Comparison of ENCODE assay signal across 16 cellular contexts in the genomic region with DNA sequence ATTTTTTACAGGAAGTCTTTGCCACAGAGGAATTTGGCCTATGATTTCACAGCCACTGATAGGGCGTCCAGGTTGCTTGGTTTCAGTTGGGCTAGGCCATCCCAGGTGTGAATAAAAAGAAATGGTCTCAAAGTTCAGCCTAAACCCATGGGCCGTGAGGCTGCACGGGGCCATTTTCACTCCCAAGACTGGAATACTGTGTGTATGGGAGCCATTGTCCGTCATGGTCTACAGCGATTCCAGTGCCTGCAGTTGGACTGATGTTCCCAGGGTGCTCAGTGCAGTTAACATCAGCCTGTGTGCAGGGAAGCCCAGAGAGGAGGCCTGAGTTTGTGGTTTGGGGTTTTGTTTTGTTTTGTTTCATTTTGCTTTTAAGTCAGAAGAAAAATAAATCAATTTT.
A peak's percentile ranks its signal among the peaks of the same experiment; 100 is the strongest.
DNase-seq lines count a peak whose midpoint lies in the region; ATAC-seq and TF ChIP-seq lines count a peak whose summit lies in the region.
"Had no signal": no experiment of that assay in that cellular context is flagged by ENCODE, and none has a peak within 500 bp of the region (broad histone marks: within the 10 kb centered on the region; RNA-seq: fewer than 3 reads in every experiment).

No MANE protein-coding gene starts in this region.

- CTCF ChIA-PET in activated CD8-positive, alpha-beta memory T cell treated with anti-CD3 and anti-CD28 coated beads, Interleukin-2, amount 10 ng/mL, durations not matched to agents 7 days and 5 days (lab: Charles Lee), result no interaction called here

- H3K18ac ChIP-seq in mesendoderm (ENCODE audit: low read length), result no peak overlapping the region

- H4K5ac ChIP-seq in mesendoderm (ENCODE audit: low read length), result no peak overlapping the region

- peak overlapping the region; percentile 41 for H3K4me3 Mint-ChIP-seq in activated CD8-positive, alpha-beta memory T cell treated with anti-CD3 and anti-CD28 coated beads, Interleukin-2, amount 10 ng/mL, durations not matched to agents 7 days and 5 days
- H3K4me3 Mint-ChIP-seq: endodermal cell had no signal

- no peak for TF ChIP-seq CTCF in coronary artery (IDR thresholded peaks at IDR 0.05)

- peak; percentile 22 for ATAC-seq in activated CD8-positive, alpha-beta memory T cell treated with anti-CD3 and anti-CD28 coated beads, Interleukin-2, amount 10 ng/mL, durations not matched to agents 7 days and 5 days
- ATAC-seq in HG03432 (IDR thresholded peaks at IDR 0.05; ENCODE audit: unreplicated experiment), result peak; percentile 29

- H2BK120ac ChIP-seq in mesendoderm (ENCODE audit: low read depth, low read length), result no peak overlapping the region

- no peaks in the 10 kb centered on the region for H3K27me3 Mint-ChIP-seq in activated CD8-positive, alpha-beta memory T cell treated with anti-CD3 and anti-CD28 coated beads, Interleukin-2, amount 10 ng/mL, durations not matched to agents 7 days and 5 days
- H3K27me3 Mint-ChIP-seq: CD4-positive, CD25-positive, alpha-beta regulatory T cell had no signal

- peak overlapping the region; percentile 85 for H3K27ac Mint-ChIP-seq in activated CD8-positive, alpha-beta memory T cell treated with anti-CD3 and anti-CD28 coated beads, Interleukin-2, amount 10 ng/mL, durations not matched to agents 7 days and 5 days
- H3K27ac Mint-ChIP-seq: endodermal cell had no signal

- peaks cover 54% of the 10 kb centered on the region for H3K4me1 Mint-ChIP-seq in activated CD8-positive, alpha-beta memory T cell treated with anti-CD3 and anti-CD28 coated beads, Interleukin-2, amount 10 ng/mL, durations not matched to agents 7 days and 5 days
- H3K4me1 Mint-ChIP-seq: endodermal cell had no signal

- no peak overlapping the region for H2AK5ac ChIP-seq in mesendoderm (ENCODE audit: low read length)

- H2BK5ac ChIP-seq in mesendoderm (ENCODE audit: low read length), result no peak overlapping the region

- no peak overlapping the region for H2BK15ac ChIP-seq in mesendoderm (replicated peaks; ENCODE audit: low read depth)

- DNase-seq in activated CD8-positive, alpha-beta memory T cell treated with anti-CD3 and anti-CD28 coated beads, Interleukin-2, amount 10 ng/mL, durations not matched to agents 7 days and 5 days, result peak; percentile 61
- no peak for DNase-seq in activated CD8-positive, alpha-beta memory T cell treated with anti-CD3 and anti-CD28 coated beads, Interleukin-2, amount 50 U/mL, for 4 hours
- DNase-seq in coronary artery (ENCODE audit: low spot score) (no peak), mesendoderm (no peak)
- DNase-seq in stimulated activated CD4-positive, alpha-beta T cell treated with anti-CD3 and anti-CD28 coated beads, Interleukin-2, amount 100 ng/mL, for 48 hours, result no peak
- no peak for DNase-seq in stimulated activated naive CD4-positive, alpha-beta T cell (lab: John Stamatoyannopoulos, UW)
- DNase-seq: ACHN; caudate nucleus; CD4-positive, CD25-positive, alpha-beta regulatory T cell; DMS79 treated with DMSO at 0.1 percent for 48 hours; endodermal cell; kidney glomerular epithelial cell; NCI-H1105 treated with DMSO at 0.1 percent for 48 hours; retina had no signal

- H3K79me1 ChIP-seq in mesendoderm (ENCODE audit: low read length), result no peaks in the 10 kb centered on the region

- no peak overlapping the region for H3K4ac ChIP-seq in mesendoderm (ENCODE audit: low read depth, low read length)

- no peak overlapping the region for H4K8ac ChIP-seq in mesendoderm (ENCODE audit: low read depth, low read length)

- no peak overlapping the region for H3K4me2 ChIP-seq in mesendoderm (ENCODE audit: low read length)

- H3K27ac ChIP-seq in duodenal mucosa (ENCODE audit: low read depth, low read length) (no peak overlapping the region), coronary artery (no peak overlapping the region), mesendoderm (ENCODE audit: low read depth, low read length) (no peak overlapping the region)

- H3K79me2 ChIP-seq in mesendoderm (ENCODE audit: control insufficient read depth, insufficient read depth, low read length), result no peaks in the 10 kb centered on the region

- H3K9ac ChIP-seq in duodenal mucosa (ENCODE audit: low read depth in 1 of 2, low read length in 2 of 2), result no peak overlapping the region
- H3K9ac ChIP-seq in mesendoderm (ENCODE audit: low read length), result no peak overlapping the region

- H3K36me3 ChIP-seq in duodenal mucosa (ENCODE audit: control insufficient read depth in 1 of 2, insufficient read depth in 2 of 2, low read length in 2 of 2), result no peaks in the 10 kb centered on the region
- no peaks in the 10 kb centered on the region for H3K36me3 ChIP-seq in mesendoderm (ENCODE audit: control insufficient read depth, insufficient read depth, low read length)

- H3K23ac ChIP-seq in mesendoderm (ENCODE audit: low read length), result no peak overlapping the region

- no peaks in the 10 kb centered on the region for H3K9me3 ChIP-seq in duodenal mucosa (ENCODE audit: control insufficient read depth in 1 of 2, low read length in 2 of 2)

- no peaks in the 10 kb centered on the region for H3K9me3 Mint-ChIP-seq in activated CD8-positive, alpha-beta memory T cell treated with anti-CD3 and anti-CD28 coated beads, Interleukin-2, amount 10 ng/mL, durations not matched to agents 7 days and 5 days (ENCODE audit: low read depth)
- H3K9me3 Mint-ChIP-seq: CD4-positive, CD25-positive, alpha-beta regulatory T cell had no signal

- no peaks in the 10 kb centered on the region for H3K27me3 ChIP-seq in duodenal mucosa (ENCODE audit: control insufficient read depth in 1 of 2, insufficient read depth in 2 of 2, low read length in 2 of 2)
- no peaks in the 10 kb centered on the region for H3K27me3 ChIP-seq in mesendoderm (ENCODE audit: insufficient read depth, low read length, poor library complexity)

- no CpG with 5 or more reads among the region's 5 CpGs for WGBS in mesendoderm (ENCODE audit: extremely low coverage, insufficient coverage, low lambda C conversion rate)

- H3K36me3 Mint-ChIP-seq in activated CD8-positive, alpha-beta memory T cell treated with anti-CD3 and anti-CD28 coated beads, Interleukin-2, amount 10 ng/mL, durations not matched to agents 7 days and 5 days, result peaks cover 12% of the 10 kb centered on the region
- H3K36me3 Mint-ChIP-seq: CD4-positive, CD25-positive, alpha-beta regulatory T cell had no signal

- H3K56ac ChIP-seq in mesendoderm (ENCODE audit: low read length), result no peak overlapping the region

- peaks cover 16 to 24% of the 10 kb centered on the region in 2 donors for H3K4me1 ChIP-seq in duodenal mucosa (ENCODE audit: control insufficient read depth in 1 of 2, insufficient read depth in 2 of 2, low read length in 2 of 2)
- peaks cover 2% of the 10 kb centered on the region for H3K4me1 ChIP-seq in mesendoderm (ENCODE audit: control insufficient read depth, low read depth, low read length)

- H3K4me3 ChIP-seq in duodenal mucosa (ENCODE audit: low read depth in 1 of 2, low read length in 2 of 2), result peak overlapping the region; percentile 33 to 46
- H3K4me3 ChIP-seq in coronary artery, result no peak overlapping the region
- H3K4me3 ChIP-seq in mesendoderm (ENCODE audit: low read length), result no peak overlapping the region

Comparison
In these comparisons a context has a peak if more than half of its experiments do, and no peak if none do; other contexts are left out.
1. H3K4me3 ChIP-seq: peak in duodenal mucosa (2 of 2); none in coronary artery (single experiment) and mesendoderm (single experiment).